In genomic region chr10:13739178-13739577, GRCh38 we compare ENCODE assay signal across 16 cellular contexts.
"Had no signal": no experiment of that assay in that cellular context is flagged by ENCODE, and none has a peak within 500 bp of the region (broad histone marks: within the 10 kb centered on the region; RNA-seq: fewer than 3 reads in every experiment).

No MANE protein-coding gene starts in this region.

- ATAC-seq: activated CD8-positive, alpha-beta T cell treated with anti-CD3 and anti-CD28 coated beads for 36 hours; right lobe of liver had no signal

- H3K27ac Mint-ChIP-seq: activated B cell treated with CpG ODN at 0.5 μM for 24 hours; activated CD8-positive, alpha-beta T cell treated with anti-CD3 and anti-CD28 coated beads for 36 hours; activated naive CD8-positive, alpha-beta T cell treated with anti-CD3 and anti-CD28 coated beads, Interleukin-2, amount 10 ng/mL, durations not matched to agents 7 days and 5 days; immature natural killer cell; stimulated activated naive CD8-positive, alpha-beta T cell treated with anti-CD3 and anti-CD28 coated beads, Interleukin-15, Interleukin-2, amounts not matched to agents 100 ng/mL and 50 ng/mL, for 24 hours; T-helper 1 cell treated with Interleukin-12 subunit alpha and Interleukin-12 subunit beta and Interleukin-4 antibody, amounts not matched to agents 30 μg/mL and 1 μg/mL, for 36 hours had no signal

- H3K4me1 ChIP-seq: right lobe of liver had no signal

- H3K9me3 Mint-ChIP-seq: activated B cell treated with CpG ODN at 0.5 μM for 24 hours; activated CD8-positive, alpha-beta T cell treated with anti-CD3 and anti-CD28 coated beads for 36 hours; activated naive CD8-positive, alpha-beta T cell treated with anti-CD3 and anti-CD28 coated beads, Interleukin-2, amount 10 ng/mL, durations not matched to agents 7 days and 5 days; neural crest cell; stimulated activated naive CD8-positive, alpha-beta T cell treated with anti-CD3 and anti-CD28 coated beads, Interleukin-15, Interleukin-2, amounts not matched to agents 100 ng/mL and 50 ng/mL, for 24 hours; T-helper 1 cell treated with Interleukin-12 subunit alpha and Interleukin-12 subunit beta and Interleukin-4 antibody, amounts not matched to agents 30 μg/mL and 1 μg/mL, for 36 hours had no signal

- H3K36me3 Mint-ChIP-seq: activated naive CD8-positive, alpha-beta T cell treated with anti-CD3 and anti-CD28 coated beads, Interleukin-2, amount 10 ng/mL, durations not matched to agents 7 days and 5 days; immature natural killer cell had no signal

- H3K9me3 ChIP-seq: psoas muscle, right lobe of liver, spleen had no signal

- H3K27me3 ChIP-seq: brain microvascular endothelial cell, right lobe of liver, spleen had no signal

- DNase-seq: activated B cell treated with CpG ODN at 0.5 μM for 24 hours; activated CD4-positive, alpha-beta T cell treated with anti-CD3 and anti-CD28 coated beads for 48 hours; activated CD8-positive, alpha-beta T cell treated with anti-CD3 and anti-CD28 coated beads for 36 hours; activated gamma-delta T cell treated with Interleukin-2 at 50 U/mL for 16 hours; activated naive CD8-positive, alpha-beta T cell treated with anti-CD3 and anti-CD28 coated beads, Interleukin-2, amount 10 ng/mL, durations not matched to agents 7 days and 5 days; brain microvascular endothelial cell; cerebellar nuclear complex; effector CD8-positive, alpha-beta T cell; head of caudate nucleus; immature natural killer cell; psoas muscle; right lobe of liver; spleen had no signal

- H3K27ac ChIP-seq: brain microvascular endothelial cell, psoas muscle, right lobe of liver, spleen had no signal

- H3K4me3 ChIP-seq: psoas muscle, right lobe of liver, spleen had no signal

- H3K36me3 ChIP-seq: spleen had no signal

- H3K4me3 Mint-ChIP-seq: activated B cell treated with CpG ODN at 0.5 μM for 24 hours; activated CD8-positive, alpha-beta T cell treated with anti-CD3 and anti-CD28 coated beads for 36 hours; activated naive CD8-positive, alpha-beta T cell treated with anti-CD3 and anti-CD28 coated beads, Interleukin-2, amount 10 ng/mL, durations not matched to agents 7 days and 5 days; immature natural killer cell; neural crest cell; stimulated activated naive CD8-positive, alpha-beta T cell treated with anti-CD3 and anti-CD28 coated beads, Interleukin-15, Interleukin-2, amounts not matched to agents 100 ng/mL and 50 ng/mL, for 24 hours; T-helper 1 cell treated with Interleukin-12 subunit alpha and Interleukin-12 subunit beta and Interleukin-4 antibody, amounts not matched to agents 30 μg/mL and 1 μg/mL, for 36 hours had no signal
